In the genomic region with DNA sequence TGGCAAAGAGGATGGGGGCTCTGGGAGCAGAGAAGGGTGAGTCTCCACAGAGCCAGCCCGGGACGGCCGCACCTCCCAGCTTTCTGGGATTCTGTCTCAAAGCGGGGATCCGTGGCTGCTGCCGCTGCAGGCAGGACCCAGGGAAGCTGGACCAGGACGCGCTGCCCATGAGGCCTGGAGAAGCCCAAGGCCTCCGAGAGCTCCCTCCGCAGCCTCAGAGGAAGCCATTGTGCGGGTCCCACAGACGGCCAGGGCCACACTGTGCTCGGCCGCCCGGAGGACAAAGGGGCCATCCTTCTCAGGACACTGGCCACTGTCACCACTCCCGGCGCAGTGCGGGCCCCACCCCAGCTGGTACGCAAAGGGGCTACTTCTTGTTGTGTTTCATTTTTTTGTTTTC, we compare ENCODE assay signal across 23 cellular contexts.
DNase-seq lines count a peak whose midpoint lies in the region; ATAC-seq and TF ChIP-seq lines count a peak whose summit lies in the region.
"Had no signal": no experiment of that assay in that cellular context is flagged by ENCODE, and none has a peak within 500 bp of the region (broad histone marks: within the 10 kb centered on the region; RNA-seq: fewer than 3 reads in every experiment).

No MANE protein-coding gene starts in this region.

- no peak overlapping the region for H4K8ac ChIP-seq in mesendoderm (ENCODE audit: low read depth, low read length)

- H3K36me3 ChIP-seq in heart right ventricle (peaks cover 0 to 7% (median 0%) of the 10 kb centered on the region in 9 donors), mesendoderm (ENCODE audit: control insufficient read depth, insufficient read depth, low read length) (no peaks in the 10 kb centered on the region), aorta (ENCODE audit: control insufficient read depth in 1 of 2, insufficient read depth in 2 of 2, low read length in 1 of 2) (no peaks in the 10 kb centered on the region)
- H3K36me3 ChIP-seq: ovary, right atrium auricular region, transverse colon had no signal

- H3K27ac ChIP-seq in right cardiac atrium (ENCODE audit: low read length) = no peak overlapping the region
- no peak overlapping the region for H3K27ac ChIP-seq in heart right ventricle
- peak overlapping the region; percentile 56 for H3K27ac ChIP-seq in angular gyrus (ENCODE audit: low read depth, low read length)
- no peak overlapping the region for H3K27ac ChIP-seq in mesendoderm (ENCODE audit: low read depth, low read length)
- no peak overlapping the region for H3K27ac ChIP-seq in aorta (ENCODE audit: low read depth in 1 of 2, low read length in 2 of 2)
- H3K27ac ChIP-seq: ovary, right atrium auricular region, RWPE1, SK-N-MC, transverse colon had no signal

- no peak for TF ChIP-seq CTCF in heart right ventricle (IDR thresholded peaks at IDR 0.05)

- H3K4me1 ChIP-seq in right cardiac atrium (ENCODE audit: control insufficient read depth, insufficient read depth, low read length) (no peaks in the 10 kb centered on the region), heart right ventricle (peaks cover 11 to 33% (median 19%) of the 10 kb centered on the region in 9 donors), mesendoderm (ENCODE audit: control insufficient read depth, low read depth, low read length) (peaks cover 8% of the 10 kb centered on the region), aorta (ENCODE audit: control insufficient read depth in 1 of 2, insufficient read depth in 2 of 2, low read length in 2 of 2) (no peaks in the 10 kb centered on the region)

- no peak overlapping the region for H3K4ac ChIP-seq in mesendoderm (ENCODE audit: low read depth, low read length)

- H3K27me3 ChIP-seq in right cardiac atrium (ENCODE audit: control insufficient read depth, insufficient read depth) (no peaks in the 10 kb centered on the region), heart right ventricle (no peaks in the 10 kb centered on the region), mesendoderm (ENCODE audit: insufficient read depth, low read length, poor library complexity) (no peaks in the 10 kb centered on the region), aorta (ENCODE audit: control insufficient read depth in 1 of 2, insufficient read depth in 2 of 2, low read length in 1 of 2) (no peaks in the 10 kb centered on the region)
- H3K27me3 ChIP-seq: ovary, right atrium auricular region, transverse colon had no signal

- no peaks in the 10 kb centered on the region for H3K79me1 ChIP-seq in mesendoderm (ENCODE audit: low read length)

- H3K4me3 ChIP-seq in right cardiac atrium (ENCODE audit: low read length) (no peak overlapping the region), heart right ventricle (no peak overlapping the region), mesendoderm (ENCODE audit: low read length) (no peak overlapping the region), aorta (ENCODE audit: low read length in 2 of 2) (no peak overlapping the region)
- H3K4me3 ChIP-seq: ovary, right atrium auricular region, SK-N-MC, transverse colon had no signal

- no peak for ATAC-seq in right cardiac atrium
- ATAC-seq in heart right ventricle = no peak
- no peak for ATAC-seq in aorta (ENCODE audit: low FRiP score)
- no peak for ATAC-seq in GM18511 (IDR thresholded peaks at IDR 0.05; ENCODE audit: unreplicated experiment)

- H3K9me3 ChIP-seq in right cardiac atrium (ENCODE audit: control insufficient read depth, low read length) = no peaks in the 10 kb centered on the region
- peaks cover 0 to 5% (median 0%) of the 10 kb centered on the region in 11 donors for H3K9me3 ChIP-seq in heart right ventricle
- no peaks in the 10 kb centered on the region for H3K9me3 ChIP-seq in aorta (ENCODE audit: control insufficient read depth, low read length)
- H3K9me3 ChIP-seq: ovary, right atrium auricular region, transverse colon had no signal

- H2AK5ac ChIP-seq in mesendoderm (ENCODE audit: low read length) = no peak overlapping the region

- intact Hi-C loops in right cardiac atrium (cut with DNase I) (no loop called here), heart right ventricle (cut with DNase I) (no loop called here), aorta (cut with DNase I) (loop anchor here in 1 of 2 donors (10.0 kb wide), 1 partner anchor 54 kb away; no protein-coding TSS in a partner anchor)

- DNase-seq in right cardiac atrium (peak in 2 of 3 donors; percentile 35 to 36), heart right ventricle (no peak), mesendoderm (no peak), aorta (peak; percentile 44 to 73), RKO (ENCODE audit: low spot score) (no peak)
- DNase-seq: activated CD4-positive, alpha-beta T cell treated with anti-CD3 and anti-CD28 coated beads, Interleukin-2, amount 50 U/mL, for 48 hours; activated naive CD4-positive, alpha-beta T cell treated with anti-CD3 and anti-CD28 coated beads for 36 hours; CD4-positive, alpha-beta T cell; HFFc6; mesenchymal stem cell; NCI-H2081 treated with DMSO at 0.1 percent for 48 hours; NCI-H345; NCI-H748 treated with DMSO at 0.1 percent for 48 hours; ovary; stimulated activated CD4-positive, alpha-beta T cell treated with anti-CD3 and anti-CD28 coated beads, Interleukin-4, amount 100 ng/mL, for 24 hours; stimulated activated naive CD4-positive, alpha-beta T cell; T-helper 2 cell; transverse colon had no signal

- H3K4me2 ChIP-seq in mesendoderm (ENCODE audit: low read length) = no peak overlapping the region

- H3K23ac ChIP-seq in mesendoderm (ENCODE audit: low read length) = no peak overlapping the region

- no peak overlapping the region for H4K5ac ChIP-seq in mesendoderm (ENCODE audit: low read length)

- H3K79me2 ChIP-seq in mesendoderm (ENCODE audit: control insufficient read depth, insufficient read depth, low read length) = no peaks in the 10 kb centered on the region

- H3K18ac ChIP-seq in mesendoderm (ENCODE audit: low read length) = no peak overlapping the region

- no peak overlapping the region for H2BK5ac ChIP-seq in mesendoderm (ENCODE audit: low read length)

- 94% methylated on average over 19 of the region's 19 CpGs for WGBS in right cardiac atrium
- 94 to 98% methylated on average over 19 of the region's 19 CpGs for WGBS in heart right ventricle, 2 donors
- WGBS in mesendoderm (ENCODE audit: extremely low coverage, insufficient coverage, low lambda C conversion rate) = no CpG with 5 or more reads among the region's 19 CpGs
- WGBS in aorta, 2 donors = 97 to 98% methylated on average over 19 of the region's 19 CpGs

- no peak overlapping the region for H2BK15ac ChIP-seq in mesendoderm (replicated peaks; ENCODE audit: low read depth)

- no peak overlapping the region for H2BK120ac ChIP-seq in mesendoderm (ENCODE audit: low read depth, low read length)

- peak overlapping the region; percentile 3 for H3K56ac ChIP-seq in mesendoderm (ENCODE audit: low read length)

- H3K9ac ChIP-seq in mesendoderm (ENCODE audit: low read length) = no peak overlapping the region

Comparison
In these comparisons a context has a peak if more than half of its experiments do, and no peak if none do; other contexts are left out.
1. DNase-seq: peak in right cardiac atrium (2 of 3) and aorta (2 of 2); none in heart right ventricle (0 of 2), mesendoderm (single experiment) and RKO (single experiment).